Comparison of ENCODE assay signal across 1 cellular context in genomic region chr16:11149011-11149616, GRCh38.
TF ChIP-seq lines count a peak whose summit lies in the region.

No MANE protein-coding gene starts in this region.

TF ChIP-seq in HCT116, 20 proteins besides CTCF, POLR2A, EP300 and RAD21 (continued from another document):
- no peak for TF ChIP-seq REST (IDR thresholded peaks at IDR 0.05; ENCODE audit: low read depth)
- no peak for TF ChIP-seq EZH2 (IDR thresholded peaks at IDR 0.05)
- TF ChIP-seq POLR2AphosphoS5 (IDR thresholded peaks at IDR 0.05; ENCODE audit: low read depth, low read length): no peak
- no peak for TF ChIP-seq SRF (IDR thresholded peaks at IDR 0.05; ENCODE audit: low read depth)
- no peak for TF ChIP-seq YY1 (IDR thresholded peaks at IDR 0.05; ENCODE audit: extremely low read depth, insufficient replicate concordance, low read depth, low read length)
- TF ChIP-seq TCF7L2 (IDR thresholded peaks at IDR 0.05; ENCODE audit: borderline replicate concordance, extremely low read depth, insufficient read depth, insufficient read length): no peak
- TF ChIP-seq CBX3 (IDR thresholded peaks at IDR 0.05; ENCODE audit: low read depth): no peak
